10 cellular contexts compared by ENCODE assay signal in the genomic region with DNA sequence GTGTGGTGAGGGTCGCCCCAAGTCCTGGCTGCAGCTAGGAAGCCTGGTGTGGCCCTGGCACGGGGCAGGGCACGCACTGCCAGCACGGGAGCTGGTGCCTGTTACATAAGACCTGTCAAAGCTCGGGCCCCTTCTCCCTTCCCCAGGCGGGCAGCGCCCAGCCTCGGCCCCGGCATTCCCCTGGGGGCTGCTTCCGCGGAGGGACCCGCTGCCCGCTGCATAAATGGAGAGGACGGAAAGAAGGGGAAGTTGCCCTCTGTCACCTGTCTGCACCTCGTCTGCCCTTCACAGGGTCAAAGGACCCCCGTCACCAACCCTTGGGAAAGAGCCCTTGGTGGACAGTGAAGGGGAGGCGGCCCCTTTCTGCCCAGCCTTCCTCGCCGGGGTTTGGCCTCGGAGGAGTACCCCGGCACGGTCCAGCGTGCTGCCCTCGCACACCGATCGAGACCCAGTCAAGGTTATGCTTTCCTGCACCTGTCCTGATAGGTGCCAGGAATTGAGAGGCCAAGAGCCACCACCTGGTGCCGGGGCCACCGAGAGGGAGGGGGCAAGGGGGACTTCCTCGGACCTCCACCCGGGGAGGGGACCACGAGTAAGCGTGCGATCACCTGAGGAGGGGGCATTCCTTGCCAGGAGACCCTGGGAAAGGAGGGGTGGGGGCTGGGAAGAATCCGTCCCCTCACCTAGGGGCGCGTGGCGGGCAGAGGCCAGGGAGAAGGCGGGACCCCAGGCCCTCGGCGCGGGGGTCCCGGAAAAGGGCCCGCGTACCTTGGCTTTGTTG. TPM values are rescaled to one million over a fixed set of nuclear protein-coding genes. Genes with fewer than 3 reads are reported as not detected.
DNase-seq lines count a peak whose midpoint lies in the region; TF ChIP-seq lines count a peak whose summit lies in the region.
"Had no signal": no experiment of that assay in that cellular context is flagged by ENCODE, and none has a peak within 500 bp of the region (broad histone marks: within the 10 kb centered on the region; RNA-seq: fewer than 3 reads in every experiment).

No MANE protein-coding gene starts in this region.

- CTCF ChIA-PET in PC-9 (lab: Charles Lee): no interaction called here

- H3F3A ChIP-seq in PC-9 (ENCODE audit: insufficient read depth, low read depth): peaks cover 28% of the 10 kb centered on the region

- no peaks in the 10 kb centered on the region for H3K9me2 ChIP-seq in PC-9 (ENCODE audit: insufficient read depth)

- peaks cover 40% of the 10 kb centered on the region for H3K4me1 ChIP-seq in PC-9 (replicated peaks; ENCODE audit: insufficient read depth)
- peaks cover 95% of the 10 kb centered on the region for H3K4me1 ChIP-seq in left ventricle myocardium inferior
- H3K4me1 ChIP-seq in rectal smooth muscle tissue (ENCODE audit: control insufficient read depth, insufficient read depth, low read length): peaks cover 20% of the 10 kb centered on the region

- no peak overlapping the region for H3K9ac ChIP-seq in rectal smooth muscle tissue (ENCODE audit: low read length)

- no peak for TF ChIP-seq CTCF in PC-9 (conservative IDR thresholded peaks at IDR 0.05)
- no peak for TF ChIP-seq CTCF in left ventricle myocardium inferior (IDR thresholded peaks at IDR 0.05; ENCODE audit: borderline replicate concordance)
- no peak for TF ChIP-seq CTCF in GM13976 (IDR thresholded peaks at IDR 0.05; ENCODE audit: borderline replicate concordance, control extremely low read depth, extremely low read depth, insufficient read depth, missing control alignments)

- BruUV-seq in PC-9 (replicated peaks; lab: Mats Ljungman, UMichigan): TSS peak; percentile 30

- no peak overlapping the region for H2AFZ ChIP-seq in PC-9

- no peaks in the 10 kb centered on the region for H3K9me3 ChIP-seq in PC-9 (ENCODE audit: insufficient read depth, low read depth)
- H3K9me3 ChIP-seq in left ventricle myocardium inferior (replicated peaks): no peaks in the 10 kb centered on the region

- intact Hi-C loops in PC-9 (cut with micrococcal nuclease; ENCODE audit: unreplicated experiment) (loop anchor here (10.0 kb wide), 1 partner anchor 762 kb away; no protein-coding TSS in a partner anchor), left ventricle myocardium inferior (cut with micrococcal nuclease) (no loop called here)

- H4K20me1 ChIP-seq in PC-9 (ENCODE audit: insufficient read depth): no peaks in the 10 kb centered on the region

- POLR2A ChIA-PET in PC-9 (lab: Charles Lee; ENCODE audit: unreplicated experiment): no interaction called here

- peak overlapping the region; percentile 74 for H3K4me2 ChIP-seq in PC-9

- H3K27me3 ChIP-seq in PC-9 (ENCODE audit: insufficient read depth, low read depth) (no peaks in the 10 kb centered on the region), left ventricle myocardium inferior (ENCODE audit: low read depth) (peaks cover 23% of the 10 kb centered on the region), rectal smooth muscle tissue (ENCODE audit: control insufficient read depth, insufficient read depth, low read length) (no peaks in the 10 kb centered on the region)

- H3K4me3 ChIP-seq in PC-9 (peak overlapping the region; percentile 36; the same call in 1 of the 2 replicates), left ventricle myocardium inferior (peak overlapping the region; percentile 72), rectal smooth muscle tissue (ENCODE audit: low read length) (peak overlapping the region; percentile 41)
- H3K4me3 ChIP-seq: lung had no signal

- H3K36me3 ChIP-seq in PC-9 (ENCODE audit: low read depth) (no peaks in the 10 kb centered on the region), left ventricle myocardium inferior (peaks cover 18% of the 10 kb centered on the region), rectal smooth muscle tissue (ENCODE audit: control insufficient read depth, insufficient read depth, low read length) (peaks cover 3% of the 10 kb centered on the region)

- H3K79me2 ChIP-seq in PC-9 (ENCODE audit: low read depth): no peaks in the 10 kb centered on the region

- in situ Hi-C loops in GM13976 (cut with MboI; ENCODE audit: low sequenced_read_pairs, unreplicated experiment): no loop called here

- peak; percentile 7 for DNase-seq in DMS53 treated with DMSO at 0.1 percent for 48 hours (lab: John Stamatoyannopoulos, UW; ENCODE audit: unreplicated experiment)
- DNase-seq in PC-9: no peak
- no peak for DNase-seq in left ventricle myocardium inferior
- DNase-seq in NCI-H128 (lab: John Stamatoyannopoulos, UW; ENCODE audit: unreplicated experiment): no peak
- DNase-seq in medulla oblongata (ENCODE audit: extremely low spot score): no peak
- DNase-seq in GM13976 (ENCODE audit: low spot score): no peak
- no peak for DNase-seq in stimulated activated CD4-positive, alpha-beta T cell treated with anti-CD3 and anti-CD28 coated beads, Interleukin-12 subunit alpha, Interleukin-12 subunit beta, amount 100 ng/mL, for 4 hours
- DNase-seq: NCI-H748 treated with DMSO at 0.1 percent for 48 hours had no signal

- H3K27ac ChIP-seq in PC-9: no peak overlapping the region
- peak overlapping the region; percentile 95 for H3K27ac ChIP-seq in left ventricle myocardium inferior (replicated peaks)
- no peak overlapping the region for H3K27ac ChIP-seq in rectal smooth muscle tissue (ENCODE audit: low read depth, low read length)

RNA-seq across cellular contexts. Expression of a gene that starts 16.8 kb away (rescaled TPM):
- total RNA-seq in PC-9 (2021) (not detected in 2 replicates), left ventricle myocardium inferior (not detected)
- total RNA-seq: lung had no signal

RNA-seq across cellular contexts. Expression of a gene that starts 18.2 kb away (rescaled TPM):
- total RNA-seq in PC-9 (2021): 2.1 and 2.7 TPM in 2 replicates
- 135 TPM for total RNA-seq in left ventricle myocardium inferior

RNA-seq across cellular contexts. Expression of a gene that starts 22.6 kb away (rescaled TPM):
- not detected in 2 replicates for total RNA-seq in PC-9 (2021)
- total RNA-seq in left ventricle myocardium inferior: 14.4 TPM

RNA-seq across cellular contexts. Expression of a gene that starts 28.9 kb away (rescaled TPM):
- total RNA-seq in PC-9 (2021) (55.0 and 64.3 TPM in 2 replicates), left ventricle myocardium inferior (14.0 TPM)

RNA-seq across cellular contexts. Expression of a gene that starts 46.3 kb away (rescaled TPM):
- total RNA-seq in PC-9 (2021) (38.8 and 54.5 TPM in 2 replicates), left ventricle myocardium inferior (59.2 TPM)

Comparison
In these comparisons a context has a peak if more than half of its experiments do, and no peak if none do; other contexts are left out.
1. RNA of a gene that starts 18.2 kb away (total RNA-seq): 135 TPM in left ventricle myocardium inferior (single experiment); 2.1 to 2.7 TPM in PC-9; every median in the first group is over 10 times any median in the second.
2. RNA of a gene that starts 22.6 kb away (total RNA-seq): 14.4 TPM in left ventricle myocardium inferior (single experiment); not detected in PC-9; every median in the first group is over 10 times any median in the second.
3. Peak in every context shown above with its lines, with median percentiles within 50 percentile points of each other: H3K4me3 ChIP-seq.